19 cellular contexts compared by ENCODE assay signal in the genomic region with DNA sequence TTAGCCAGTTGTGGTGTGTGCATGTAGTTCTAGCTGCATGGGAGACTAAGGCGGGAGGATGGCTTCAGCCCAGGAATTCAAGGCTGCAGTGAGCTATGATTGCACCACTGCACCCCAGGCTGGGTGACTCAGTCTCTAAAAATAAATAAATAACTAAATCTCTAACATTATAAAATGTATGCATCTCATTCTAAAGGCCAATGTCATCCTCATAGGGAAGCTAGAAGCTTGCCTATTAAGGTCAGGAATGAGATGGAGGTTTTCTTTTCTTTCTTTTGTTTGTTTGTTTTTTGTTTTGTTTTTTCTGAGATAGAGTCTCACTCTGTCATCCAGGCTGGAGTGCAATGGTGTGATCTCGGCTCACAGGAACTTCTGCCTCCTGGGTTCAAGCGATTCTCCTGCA. TPM values are rescaled to one million over a fixed set of nuclear protein-coding genes. Genes with fewer than 3 reads are reported as not detected.
DNase-seq lines count a peak whose midpoint lies in the region; ATAC-seq and TF ChIP-seq lines count a peak whose summit lies in the region.
"Had no signal": no experiment of that assay in that cellular context is flagged by ENCODE, and none has a peak within 500 bp of the region (broad histone marks: within the 10 kb centered on the region; RNA-seq: fewer than 3 reads in every experiment).

No MANE protein-coding gene starts in this region.

- TF ChIP-seq CTCF in fibroblast of villous mesenchyme (IDR thresholded peaks at IDR 0.05; ENCODE audit: insufficient read depth, low read depth, low read length): no peak

- DNase-seq in AG08395 (ENCODE audit: low spot score): peak; percentile 10
- peak; percentile 30 for DNase-seq in HT1080 (ENCODE audit: low read depth)
- DNase-seq in amniotic epithelial cell (ENCODE audit: low read depth): peak; percentile 71
- DNase-seq in fibroblast of villous mesenchyme (ENCODE audit: low read depth): peak; percentile 74
- DNase-seq in middle frontal gyrus (ENCODE audit: extremely low spot score, low spot score): no peak
- DNase-seq in cerebellar cortex (ENCODE audit: low spot score): no peak
- DNase-seq: activated CD8-positive, alpha-beta T cell treated with anti-CD3 and anti-CD28 coated beads, Interleukin-2, amount 10 ng/mL, durations not matched to agents 7 days and 5 days; activated naive CD4-positive, alpha-beta T cell; DMS79 treated with DMSO at 0.1 percent for 48 hours; kidney glomerular epithelial cell; naive thymus-derived CD4-positive, alpha-beta T cell; NCI-H526; stimulated activated CD4-positive, alpha-beta T cell treated with anti-CD3 and anti-CD28 coated beads, Interleukin-2, amount 100 ng/mL, for 48 hours had no signal

- no peak for ATAC-seq in HG03469 (IDR thresholded peaks at IDR 0.05; ENCODE audit: unreplicated experiment)
- no peak for ATAC-seq in HG03354 (IDR thresholded peaks at IDR 0.05; ENCODE audit: poor library complexity, severe bottlenecking, unreplicated experiment)
- ATAC-seq: activated CD8-positive, alpha-beta T cell treated with anti-CD3 and anti-CD28 coated beads, Interleukin-2, amount 10 ng/mL, durations not matched to agents 7 days and 5 days; HepG2; naive thymus-derived CD4-positive, alpha-beta T cell; stimulated activated effector memory CD8-positive, alpha-beta T cell treated with anti-CD3 and anti-CD28 coated beads, Interleukin-12 subunit alpha, Interleukin-12 subunit beta, amount 100 ng/mL, for 72 hours had no signal

- no peak overlapping the region for H3K4me3 ChIP-seq in fibroblast of villous mesenchyme (ENCODE audit: low read depth, low read length)
- H3K4me3 ChIP-seq: BLaER1, right atrium auricular region had no signal

RNA-seq across cellular contexts. Expression of gene PAPLN, which starts 48.8 kb away (rescaled TPM):
- total RNA-seq in HT1080 (2014; rRNA removed; shearing (Covaris generic)): 1.5 and 1.9 TPM in 2 replicates
- polyA plus RNA-seq in HT1080 (2015; cell fraction: cytosol; rRNA removed): 1.7 and 2.6 TPM in 2 replicates
- polyA plus RNA-seq in HT1080 (2015; cell fraction: nucleus; rRNA removed): 28.7 and 33.0 TPM in 2 replicates
- 1.6 and 4.3 TPM in 2 replicates for total RNA-seq in fibroblast of villous mesenchyme
- total RNA-seq: HepG2 had no signal
- polyA plus RNA-seq: HepG2 had no signal

RNA-seq across cellular contexts. Expression of gene PSEN1, which starts 52.2 kb away (rescaled TPM):
- 20.9 and 27.0 TPM in 2 replicates for total RNA-seq in HT1080 (2014; rRNA removed; shearing (Covaris generic))
- polyA plus RNA-seq in HT1080 (2015; cell fraction: cytosol; rRNA removed): 21.4 and 21.6 TPM in 2 replicates
- 37.1 and 37.9 TPM in 2 replicates for polyA plus RNA-seq in HT1080 (2015; cell fraction: nucleus; rRNA removed)
- 41.9 and 57.4 TPM in 2 replicates for total RNA-seq in fibroblast of villous mesenchyme

Comparison
In these comparisons a context has a peak if more than half of its experiments do, and no peak if none do; other contexts are left out.
1. DNase-seq: peak in AG08395 (single experiment), HT1080 (single experiment), amniotic epithelial cell (single experiment) and fibroblast of villous mesenchyme (single experiment); none in middle frontal gyrus (single experiment) and cerebellar cortex (single experiment).